ENCODE assay signal across 1 cellular context in genomic region chr15:24956131-24956838, GRCh38.
A peak's percentile ranks its signal among the peaks of the same experiment; 100 is the strongest.
TF ChIP-seq lines count a peak whose summit lies in the region.

No MANE protein-coding gene starts in this region.

TF ChIP-seq in K562, 482 proteins besides CTCF, POLR2A, EP300 and RAD21 (continued from another document):
- TF ChIP-seq CTCFL (IDR thresholded peaks at IDR 0.05; ENCODE audit: borderline replicate concordance, insufficient read depth, low read depth, low read length, poor library complexity, severe bottlenecking) (no peak), CEBPG (CRISPR knock-in tag; IDR thresholded peaks at IDR 0.05) (no peak), CEBPG (tag; conservative IDR thresholded peaks at IDR 0.05 in 1 of 2, IDR thresholded peaks at IDR 0.05 in 1 of 2) (peak in 1 of 2 experiments; percentile 79; a peak in 2 of 4 replicates), ZNF655 (CRISPR knock-in tag; IDR thresholded peaks at IDR 0.05) (no peak)
TF ChIP-seq in K562: peak in this region for 3.
